In the genomic region with DNA sequence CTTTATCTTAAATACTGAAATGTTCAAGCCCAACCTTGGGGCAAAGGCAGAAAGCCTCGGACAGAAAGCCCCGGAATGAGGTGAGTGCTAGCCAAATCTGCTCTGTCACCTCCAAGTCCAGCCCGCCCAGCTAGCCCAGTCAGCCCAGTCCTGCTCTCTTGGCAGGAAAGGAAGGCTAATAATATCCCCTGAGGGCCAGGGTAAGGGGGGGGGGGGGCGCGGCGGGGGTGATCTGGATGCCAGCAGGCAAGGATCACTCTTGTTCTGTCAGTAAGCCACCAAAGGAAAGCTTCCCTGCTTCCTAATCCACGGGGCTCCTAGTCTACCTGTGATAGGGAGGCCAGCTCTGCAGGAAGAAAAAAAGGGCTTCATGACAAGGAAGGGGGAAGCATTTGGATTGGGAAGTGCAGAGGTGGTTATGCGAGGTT, we compare ENCODE assay signal across 8 cellular contexts. TPM values are rescaled to one million over a fixed set of nuclear protein-coding genes. Genes with fewer than 3 reads are reported as not detected.
DNase-seq lines count a peak whose midpoint lies in the region; ATAC-seq and TF ChIP-seq lines count a peak whose summit lies in the region.

No MANE protein-coding gene starts in this region.

- H2BK15ac ChIP-seq in mesendoderm (replicated peaks; ENCODE audit: low read depth) = no peak overlapping the region

- H3K4me1 ChIP-seq in NT2/D1 (ENCODE audit: insufficient read depth, insufficient read length) (peaks cover 3% of the 10 kb centered on the region), mesendoderm (ENCODE audit: control insufficient read depth, low read depth, low read length) (peaks cover 4% of the 10 kb centered on the region)

- in situ Hi-C loops in G401 (cut with HindIII; ENCODE audit: low sequenced_read_pairs) = no loop called here

- ATAC-seq in HG02973 (IDR thresholded peaks at IDR 0.05; ENCODE audit: unreplicated experiment) = no peak

- intact Hi-C loops in dorsolateral prefrontal cortex (cut with DNase I) = loop anchor here (5.0 to 10.0 kb wide), 2 partner anchors 137 to 140 kb away; a partner anchor contains a TSS

- no peaks in the 10 kb centered on the region for H3K9me3 ChIP-seq in NT2/D1 (ENCODE audit: insufficient read depth, low read length)

- H3K4ac ChIP-seq in mesendoderm (ENCODE audit: low read depth, low read length) = no peak overlapping the region

- H3K79me1 ChIP-seq in mesendoderm (ENCODE audit: low read length) = peaks cover 5% of the 10 kb centered on the region

- no CpG with 5 or more reads among the region's 8 CpGs for WGBS in mesendoderm (ENCODE audit: extremely low coverage, insufficient coverage, low lambda C conversion rate)

- H4K5ac ChIP-seq in mesendoderm (ENCODE audit: low read length) = no peak overlapping the region

- H3K23ac ChIP-seq in mesendoderm (ENCODE audit: low read length) = no peak overlapping the region

- peak overlapping the region in 36 of 59 donors; percentile 4 to 88 (median 54) for H3K27ac ChIP-seq in dorsolateral prefrontal cortex
- peak overlapping the region; percentile 42 for H3K27ac ChIP-seq in mesendoderm (ENCODE audit: low read depth, low read length)

- H3K56ac ChIP-seq in mesendoderm (ENCODE audit: low read length) = peak overlapping the region; percentile 82

- H2BK5ac ChIP-seq in mesendoderm (ENCODE audit: low read length) = no peak overlapping the region

- H3K27me3 ChIP-seq in NT2/D1 (ENCODE audit: insufficient read depth, insufficient read length) (no peaks in the 10 kb centered on the region), dorsolateral prefrontal cortex (no peaks in the 10 kb centered on the region), mesendoderm (ENCODE audit: insufficient read depth, low read length, poor library complexity) (no peaks in the 10 kb centered on the region)

- H3K4me3 ChIP-seq in NT2/D1 (ENCODE audit: insufficient read length, low read depth) = peak overlapping the region; percentile 74
- peak overlapping the region; percentile 62 to 93 (median 85) for H3K4me3 ChIP-seq in dorsolateral prefrontal cortex
- no peak overlapping the region for H3K4me3 ChIP-seq in mesendoderm (ENCODE audit: low read length)

- H3K9ac ChIP-seq in NT2/D1 (ENCODE audit: insufficient read length, low read depth) (no peak overlapping the region), mesendoderm (ENCODE audit: low read length) (peak overlapping the region; percentile 73)

- no peak overlapping the region for H3K18ac ChIP-seq in mesendoderm (ENCODE audit: low read length)

- H3K4me2 ChIP-seq in mesendoderm (ENCODE audit: low read length) = peak overlapping the region; percentile 99

- no peak for TF ChIP-seq CTCF in dorsolateral prefrontal cortex (IDR thresholded peaks at IDR 0.05 in 54 of 56, conservative IDR thresholded peaks at IDR 0.05 in 2 of 56; ENCODE audit: low read depth in 1 of 56, partially characterized antibody in 56 of 56)

- DNase-seq in G401 (ENCODE audit: low spot score) = peak; percentile 83
- no peak for DNase-seq in NT2/D1 (ENCODE audit: low read depth, low spot score)
- peak in 3 of 10 donors; percentile 12 to 63 (median 53) for DNase-seq in dorsolateral prefrontal cortex
- peak; percentile 83 for DNase-seq in mesendoderm
- DNase-seq in NCI-H187 (lab: John Stamatoyannopoulos, UW) = no peak
- no peak for DNase-seq in activated gamma-delta T cell treated with Interleukin-2 at 50 U/mL for 16 hours
- DNase-seq in AML-193 (lab: John Stamatoyannopoulos, UW) = no peak

- no peaks in the 10 kb centered on the region for H3K36me3 ChIP-seq in NT2/D1 (ENCODE audit: insufficient read depth, insufficient read length, low read length)
- H3K36me3 ChIP-seq in mesendoderm (ENCODE audit: control insufficient read depth, insufficient read depth, low read length) = no peaks in the 10 kb centered on the region

- no peak overlapping the region for H4K8ac ChIP-seq in mesendoderm (ENCODE audit: low read depth, low read length)

- no peak overlapping the region for H2BK120ac ChIP-seq in mesendoderm (ENCODE audit: low read depth, low read length)

- H2AK5ac ChIP-seq in mesendoderm (ENCODE audit: low read length) = no peak overlapping the region

- H3K79me2 ChIP-seq in mesendoderm (ENCODE audit: control insufficient read depth, insufficient read depth, low read length) = no peaks in the 10 kb centered on the region

RNA-seq across cellular contexts. Expression of a gene that starts 1.1 kb away (rescaled TPM):
- total RNA-seq in G401 (2014; rRNA removed; shearing (Covaris generic)) = 27.8 and 34.6 TPM in 2 replicates
- total RNA-seq in dorsolateral prefrontal cortex = 100 to 1,000 TPM in 107 of 120 experiments, 10 to 100 TPM in 13; 75.7 to 191 (median 144) TPM
- 17.7 TPM for polyA plus RNA-seq in mesendoderm (2013, experiment 1 of 2)
- polyA plus RNA-seq in mesendoderm (2013, experiment 2 of 2) = 17.4 TPM

RNA-seq across cellular contexts. Expression of a gene that starts 28.8 kb away (rescaled TPM):
- 31.0 and 31.1 TPM in 2 replicates for total RNA-seq in G401 (2014; rRNA removed; shearing (Covaris generic))
- 10 to 100 TPM in 38 of 120 experiments, 1 to 10 TPM in 82; 4.1 to 15.2 (median 8.6) TPM for total RNA-seq in dorsolateral prefrontal cortex
- 24.1 TPM for polyA plus RNA-seq in mesendoderm (2013, experiment 1 of 2)
- 23.9 TPM for polyA plus RNA-seq in mesendoderm (2013, experiment 2 of 2)

Comparison
In these comparisons a context has a peak if more than half of its experiments do, and no peak if none do; other contexts are left out.
1. DNase-seq: peak in G401 (single experiment) and mesendoderm (single experiment); none in NT2/D1 (single experiment), NCI-H187 (0 of 2), activated gamma-delta T cell treated with Interleukin-2 at 50 U/mL for 16 hours (single experiment) and AML-193 (0 of 2).